In the genomic region with DNA sequence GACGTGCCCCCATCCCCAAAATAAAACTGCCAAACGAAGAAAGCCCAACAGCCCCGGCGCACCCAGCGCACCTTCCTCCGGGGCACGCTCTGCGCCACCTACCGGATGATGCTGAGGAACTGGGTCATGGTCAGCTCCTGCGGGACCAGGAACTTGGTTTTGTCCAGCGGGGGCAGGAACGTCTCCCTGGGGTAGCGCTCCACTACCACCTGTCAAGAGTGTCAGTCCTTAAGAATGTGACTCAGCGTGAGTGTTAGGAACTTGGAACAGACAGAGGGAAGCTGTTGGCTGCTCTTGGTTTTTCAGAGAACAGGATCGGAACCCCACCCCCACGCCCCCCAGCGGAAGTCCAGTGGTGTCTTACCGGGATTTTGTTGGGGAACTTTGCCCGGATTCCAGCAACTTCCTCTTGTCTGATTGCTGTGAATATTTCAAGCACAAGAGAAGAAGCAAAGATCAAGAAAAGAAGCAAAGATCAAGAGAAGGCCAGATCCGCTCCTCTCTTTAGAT, we compare ENCODE assay signal across 1 cellular context.
TF ChIP-seq lines count a peak whose summit lies in the region.

No MANE protein-coding gene starts in this region.

TF ChIP-seq in K562, 482 proteins besides CTCF, POLR2A, EP300 and RAD21 (continued from another document and continues in another):
- TF ChIP-seq EGR1 (conservative IDR thresholded peaks at IDR 0.05) (0 out of 2 replicates have a peak, but pooled peaks have one; percentile 11), EWSR1 (IDR thresholded peaks at IDR 0.05; ENCODE audit: borderline replicate concordance, low read depth, partially characterized antibody) (no peak), EP400 (IDR thresholded peaks at IDR 0.05) (peak; percentile 55; the same call in 1 of the 2 replicates), ETV6 (IDR thresholded peaks at IDR 0.05; ENCODE audit: borderline replicate concordance in 1 of 2, low read depth in 2 of 2, low read length in 1 of 2) (no peak), ETV6 (CRISPR knock-in tag; IDR thresholded peaks at IDR 0.05; ENCODE audit: borderline replicate concordance) (no peak), SAFB (IDR thresholded peaks at IDR 0.05; ENCODE audit: borderline replicate concordance, low read depth, low read length) (no peak), CAMTA2 (CRISPR knock-in tag; conservative IDR thresholded peaks at IDR 0.05) (no peak), RB1 (IDR thresholded peaks at IDR 0.05; ENCODE audit: low read depth) (peak; percentile 84), DIDO1 (tag; IDR thresholded peaks at IDR 0.05; ENCODE audit: low read depth) (0 out of 2 replicates have a peak, but pooled peaks have one; percentile 31), MAZ (CRISPR knock-in tag; conservative IDR thresholded peaks at IDR 0.05 in 1 of 2, IDR thresholded peaks at IDR 0.05 in 1 of 2) (peak; percentile 60 to 62; a peak in 3 of 4 replicates), BCL6 (CRISPR knock-in tag; IDR thresholded peaks at IDR 0.05) (no peak), U2AF1 (optimal IDR thresholded peaks at IDR 0.05; ENCODE audit: low read depth, low read length) (no peak), CBX8 (IDR thresholded peaks at IDR 0.05; ENCODE audit: borderline replicate concordance, extremely low read depth, low read depth, low read length, poor library complexity, severe bottlenecking) (no peak), SIX5 (IDR thresholded peaks at IDR 0.05; ENCODE audit: borderline replicate concordance in 1 of 2, insufficient read depth in 1 of 2, low read depth in 1 of 2, low read length in 2 of 2) (no peak), KDM1A (IDR thresholded peaks at IDR 0.05) (peak in 1 of 2 experiments; percentile 22; a peak in 1 of 4 replicates), ELF4 (CRISPR knock-in tag; IDR thresholded peaks at IDR 0.05) (no peak), IFI16 (CRISPR knock-in tag; IDR thresholded peaks at IDR 0.05) (no peak), ZNF561 (CRISPR knock-in tag; conservative IDR thresholded peaks at IDR 0.05) (no peak), ARID1B (IDR thresholded peaks at IDR 0.05) (peak; percentile 70), TAF9B (IDR thresholded peaks at IDR 0.05; ENCODE audit: partially characterized antibody) (no peak), SOX6 (IDR thresholded peaks at IDR 0.05) (peak; percentile 69; the same call in 1 of the 2 replicates), TOE1 (IDR thresholded peaks at IDR 0.05; ENCODE audit: borderline replicate concordance) (peak; percentile 78), TOE1 (CRISPR knock-in tag; IDR thresholded peaks at IDR 0.05; ENCODE audit: borderline replicate concordance, low read depth) (no peak), ELF1 (tag; IDR thresholded peaks at IDR 0.05) (peak; percentile 65), BCOR (IDR thresholded peaks at IDR 0.05) (peak; percentile 58; the same call in 1 of the 2 replicates), NBN (IDR thresholded peaks at IDR 0.05; ENCODE audit: low read depth) (peak; percentile 57; the same call in 1 of the 2 replicates), NFXL1 (CRISPR knock-in tag; IDR thresholded peaks at IDR 0.05) (no peak), TFAM (CRISPR knock-in tag; conservative IDR thresholded peaks at IDR 0.05) (no peak), ZNF41 (CRISPR knock-in tag; conservative IDR thresholded peaks at IDR 0.05) (no peak), ZNF589 (CRISPR knock-in tag; IDR thresholded peaks at IDR 0.05; ENCODE audit: low read depth) (no peak), CHD4 (IDR thresholded peaks at IDR 0.05; ENCODE audit: insufficient read depth, insufficient replicate concordance, low read depth, low read length, poor library complexity, severe bottlenecking) (no peak), TAF15 (IDR thresholded peaks at IDR 0.05; ENCODE audit: low read depth, low read length) (no peak), ZNF121 (CRISPR knock-in tag; conservative IDR thresholded peaks at IDR 0.05) (no peak), ELK3 (CRISPR knock-in tag; IDR thresholded peaks at IDR 0.05) (no peak), ADNP (tag; IDR thresholded peaks at IDR 0.05) (no peak), HOXB6 (CRISPR knock-in tag; IDR thresholded peaks at IDR 0.05; ENCODE audit: borderline replicate concordance) (no peak), XRCC5 (IDR thresholded peaks at IDR 0.05; ENCODE audit: low read depth, low read length) (peak; percentile 88; the same call in 1 of the 2 replicates), NCOR1 (IDR thresholded peaks at IDR 0.05) (no peak), NKRF (IDR thresholded peaks at IDR 0.05; ENCODE audit: borderline replicate concordance) (peak; percentile 75)
- TF ChIP-seq, protein P1, sequence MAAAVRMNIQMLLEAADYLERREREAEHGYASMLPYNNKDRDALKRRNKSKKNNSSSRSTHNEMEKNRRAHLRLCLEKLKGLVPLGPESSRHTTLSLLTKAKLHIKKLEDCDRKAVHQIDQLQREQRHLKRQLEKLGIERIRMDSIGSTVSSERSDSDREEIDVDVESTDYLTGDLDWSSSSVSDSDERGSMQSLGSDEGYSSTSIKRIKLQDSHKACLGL (CRISPR knock-in tag; IDR thresholded peaks at IDR 0.05; ENCODE audit: borderline replicate concordance, poor library complexity, severe bottlenecking): no peak
- TF ChIP-seq, protein P2, sequence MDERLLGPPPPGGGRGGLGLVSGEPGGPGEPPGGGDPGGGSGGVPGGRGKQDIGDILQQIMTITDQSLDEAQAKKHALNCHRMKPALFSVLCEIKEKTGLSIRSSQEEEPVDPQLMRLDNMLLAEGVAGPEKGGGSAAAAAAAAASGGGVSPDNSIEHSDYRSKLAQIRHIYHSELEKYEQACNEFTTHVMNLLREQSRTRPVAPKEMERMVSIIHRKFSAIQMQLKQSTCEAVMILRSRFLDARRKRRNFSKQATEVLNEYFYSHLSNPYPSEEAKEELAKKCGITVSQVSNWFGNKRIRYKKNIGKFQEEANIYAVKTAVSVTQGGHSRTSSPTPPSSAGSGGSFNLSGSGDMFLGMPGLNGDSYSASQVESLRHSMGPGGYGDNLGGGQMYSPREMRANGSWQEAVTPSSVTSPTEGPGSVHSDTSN (CRISPR knock-in tag; IDR thresholded peaks at IDR 0.05; ENCODE audit: low read depth): no peak
- TF ChIP-seq, protein P2 (tag; conservative IDR thresholded peaks at IDR 0.05; ENCODE audit: low read depth): no peak; the same call in 1 of the 2 replicates
- TF ChIP-seq, protein P3, sequence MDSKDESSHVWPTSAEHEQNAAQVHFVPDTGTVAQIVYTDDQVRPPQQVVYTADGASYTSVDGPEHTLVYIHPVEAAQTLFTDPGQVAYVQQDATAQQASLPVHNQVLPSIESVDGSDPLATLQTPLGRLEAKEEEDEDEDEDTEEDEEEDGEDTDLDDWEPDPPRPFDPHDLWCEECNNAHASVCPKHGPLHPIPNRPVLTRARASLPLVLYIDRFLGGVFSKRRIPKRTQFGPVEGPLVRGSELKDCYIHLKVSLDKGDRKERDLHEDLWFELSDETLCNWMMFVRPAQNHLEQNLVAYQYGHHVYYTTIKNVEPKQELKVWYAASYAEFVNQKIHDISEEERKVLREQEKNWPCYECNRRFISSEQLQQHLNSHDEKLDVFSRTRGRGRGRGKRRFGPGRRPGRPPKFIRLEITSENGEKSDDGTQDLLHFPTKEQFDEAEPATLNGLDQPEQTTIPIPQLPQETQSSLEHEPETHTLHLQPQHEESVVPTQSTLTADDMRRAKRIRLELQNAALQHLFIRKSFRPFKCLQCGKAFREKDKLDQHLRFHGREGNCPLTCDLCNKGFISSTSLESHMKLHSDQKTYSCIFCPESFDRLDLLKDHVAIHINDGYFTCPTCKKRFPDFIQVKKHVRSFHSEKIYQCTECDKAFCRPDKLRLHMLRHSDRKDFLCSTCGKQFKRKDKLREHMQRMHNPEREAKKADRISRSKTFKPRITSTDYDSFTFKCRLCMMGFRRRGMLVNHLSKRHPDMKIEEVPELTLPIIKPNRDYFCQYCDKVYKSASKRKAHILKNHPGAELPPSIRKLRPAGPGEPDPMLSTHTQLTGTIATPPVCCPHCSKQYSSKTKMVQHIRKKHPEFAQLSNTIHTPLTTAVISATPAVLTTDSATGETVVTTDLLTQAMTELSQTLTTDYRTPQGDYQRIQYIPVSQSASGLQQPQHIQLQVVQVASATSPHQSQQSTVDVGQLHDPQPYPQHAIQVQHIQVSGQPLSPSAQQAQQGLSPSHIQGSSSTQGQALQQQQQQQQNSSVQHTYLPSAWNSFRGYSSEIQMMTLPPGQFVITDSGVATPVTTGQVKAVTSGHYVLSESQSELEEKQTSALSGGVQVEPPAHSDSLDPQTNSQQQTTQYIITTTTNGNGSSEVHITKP (IDR thresholded peaks at IDR 0.05; ENCODE audit: partially characterized antibody): peak; percentile 94
- TF ChIP-seq, protein P4, sequence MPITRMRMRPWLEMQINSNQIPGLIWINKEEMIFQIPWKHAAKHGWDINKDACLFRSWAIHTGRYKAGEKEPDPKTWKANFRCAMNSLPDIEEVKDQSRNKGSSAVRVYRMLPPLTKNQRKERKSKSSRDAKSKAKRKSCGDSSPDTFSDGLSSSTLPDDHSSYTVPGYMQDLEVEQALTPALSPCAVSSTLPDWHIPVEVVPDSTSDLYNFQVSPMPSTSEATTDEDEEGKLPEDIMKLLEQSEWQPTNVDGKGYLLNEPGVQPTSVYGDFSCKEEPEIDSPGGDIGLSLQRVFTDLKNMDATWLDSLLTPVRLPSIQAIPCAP (CRISPR knock-in tag; IDR thresholded peaks at IDR 0.05; ENCODE audit: borderline replicate concordance): no peak
- TF ChIP-seq, protein P5, sequence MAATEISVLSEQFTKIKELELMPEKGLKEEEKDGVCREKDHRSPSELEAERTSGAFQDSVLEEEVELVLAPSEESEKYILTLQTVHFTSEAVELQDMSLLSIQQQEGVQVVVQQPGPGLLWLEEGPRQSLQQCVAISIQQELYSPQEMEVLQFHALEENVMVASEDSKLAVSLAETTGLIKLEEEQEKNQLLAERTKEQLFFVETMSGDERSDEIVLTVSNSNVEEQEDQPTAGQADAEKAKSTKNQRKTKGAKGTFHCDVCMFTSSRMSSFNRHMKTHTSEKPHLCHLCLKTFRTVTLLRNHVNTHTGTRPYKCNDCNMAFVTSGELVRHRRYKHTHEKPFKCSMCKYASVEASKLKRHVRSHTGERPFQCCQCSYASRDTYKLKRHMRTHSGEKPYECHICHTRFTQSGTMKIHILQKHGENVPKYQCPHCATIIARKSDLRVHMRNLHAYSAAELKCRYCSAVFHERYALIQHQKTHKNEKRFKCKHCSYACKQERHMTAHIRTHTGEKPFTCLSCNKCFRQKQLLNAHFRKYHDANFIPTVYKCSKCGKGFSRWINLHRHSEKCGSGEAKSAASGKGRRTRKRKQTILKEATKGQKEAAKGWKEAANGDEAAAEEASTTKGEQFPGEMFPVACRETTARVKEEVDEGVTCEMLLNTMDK (IDR thresholded peaks at IDR 0.05; ENCODE audit: borderline replicate concordance, insufficient read depth, low read depth, low read length, poor library complexity, severe bottlenecking): peak; percentile 96
- TF ChIP-seq, protein P6, sequence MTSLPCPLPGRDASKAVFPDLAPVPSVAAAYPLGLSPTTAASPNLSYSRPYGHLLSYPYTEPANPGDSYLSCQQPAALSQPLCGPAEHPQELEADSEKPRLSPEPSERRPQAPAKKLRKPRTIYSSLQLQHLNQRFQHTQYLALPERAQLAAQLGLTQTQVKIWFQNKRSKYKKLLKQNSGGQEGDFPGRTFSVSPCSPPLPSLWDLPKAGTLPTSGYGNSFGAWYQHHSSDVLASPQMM (CRISPR knock-in tag; IDR thresholded peaks at IDR 0.05): no peak
- TF ChIP-seq, protein P7, sequence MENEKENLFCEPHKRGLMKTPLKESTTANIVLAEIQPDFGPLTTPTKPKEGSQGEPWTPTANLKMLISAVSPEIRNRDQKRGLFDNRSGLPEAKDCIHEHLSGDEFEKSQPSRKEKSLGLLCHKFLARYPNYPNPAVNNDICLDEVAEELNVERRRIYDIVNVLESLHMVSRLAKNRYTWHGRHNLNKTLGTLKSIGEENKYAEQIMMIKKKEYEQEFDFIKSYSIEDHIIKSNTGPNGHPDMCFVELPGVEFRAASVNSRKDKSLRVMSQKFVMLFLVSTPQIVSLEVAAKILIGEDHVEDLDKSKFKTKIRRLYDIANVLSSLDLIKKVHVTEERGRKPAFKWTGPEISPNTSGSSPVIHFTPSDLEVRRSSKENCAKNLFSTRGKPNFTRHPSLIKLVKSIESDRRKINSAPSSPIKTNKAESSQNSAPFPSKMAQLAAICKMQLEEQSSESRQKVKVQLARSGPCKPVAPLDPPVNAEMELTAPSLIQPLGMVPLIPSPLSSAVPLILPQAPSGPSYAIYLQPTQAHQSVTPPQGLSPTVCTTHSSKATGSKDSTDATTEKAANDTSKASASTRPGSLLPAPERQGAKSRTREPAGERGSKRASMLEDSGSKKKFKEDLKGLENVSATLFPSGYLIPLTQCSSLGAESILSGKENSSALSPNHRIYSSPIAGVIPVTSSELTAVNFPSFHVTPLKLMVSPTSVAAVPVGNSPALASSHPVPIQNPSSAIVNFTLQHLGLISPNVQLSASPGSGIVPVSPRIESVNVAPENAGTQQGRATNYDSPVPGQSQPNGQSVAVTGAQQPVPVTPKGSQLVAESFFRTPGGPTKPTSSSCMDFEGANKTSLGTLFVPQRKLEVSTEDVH (IDR thresholded peaks at IDR 0.05; ENCODE audit: low read depth, partially characterized antibody): peak; percentile 47
